In the genomic region with DNA sequence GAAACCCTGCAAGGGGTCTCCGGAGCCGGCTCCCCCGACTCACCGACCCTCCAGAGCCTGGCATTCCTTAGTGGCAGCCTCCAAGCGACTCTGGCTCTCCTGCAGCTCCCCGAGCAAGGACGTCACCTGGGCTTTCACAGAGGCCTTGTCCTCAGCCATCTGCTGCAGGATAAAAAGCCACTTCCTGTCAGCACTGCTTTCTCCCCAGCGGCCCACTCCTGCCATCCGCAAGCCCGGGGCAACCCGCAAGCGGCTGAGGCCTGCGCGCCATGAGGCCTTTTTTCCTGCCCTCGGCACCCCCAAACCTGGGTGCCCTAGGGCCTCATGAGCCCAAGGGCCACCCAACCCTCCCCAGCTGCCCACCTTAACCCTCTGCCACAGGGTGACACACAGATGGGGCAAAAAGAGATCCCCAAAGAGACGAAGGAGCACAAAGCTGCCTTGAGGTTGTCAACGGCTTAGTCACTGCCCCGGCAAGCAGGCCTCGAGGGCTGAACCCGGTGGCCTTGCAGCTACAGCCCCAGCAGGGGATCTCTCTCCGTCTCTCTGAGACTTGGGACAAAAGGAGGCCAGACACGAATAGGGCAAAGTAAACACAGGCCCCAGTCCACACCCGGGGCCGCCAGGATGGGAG, we compare ENCODE assay signal across 11 cellular contexts. TPM values are rescaled to one million over a fixed set of nuclear protein-coding genes. Genes with fewer than 3 reads are reported as not detected.
"Had no signal": no experiment of that assay in that cellular context is flagged by ENCODE, and none has a peak within 500 bp of the region (broad histone marks: within the 10 kb centered on the region; RNA-seq: fewer than 3 reads in every experiment).

No MANE protein-coding gene starts in this region.

RNA-seq across cellular contexts. Expression of gene CTAG2, which starts 7.5 kb away (rescaled TPM):
- total RNA-seq: activated CD4-positive, alpha-beta T cell treated with anti-CD3 and anti-CD28 coated beads, Interleukin-2, amount 10 ng/mL, durations not matched to agents 24 days and 14 days; activated T-helper 1 cell treated with anti-CD3 and anti-CD28 coated beads, Interleukin-12 subunit alpha, Interleukin-12 subunit beta, Interleukin-2, Interleukin-4 antibody, amounts not matched to agents 30 ng/mL and 10 ng/mL and 1 ng/mL, durations not matched to agents 14 hours and 24 hours and 36 hours; chondrocyte; Peyer's patch; Right ventricle myocardium superior; T-helper 1 cell treated with Interleukin-12 subunit alpha and Interleukin-12 subunit beta and Interleukin-4 antibody, amounts not matched to agents 30 ng/mL and 1 ng/mL, for 36 hours had no signal

RNA-seq across cellular contexts. Expression of gene CTAG1B, which starts 26.8 kb away (rescaled TPM):
- total RNA-seq: activated CD4-positive, alpha-beta T cell treated with anti-CD3 and anti-CD28 coated beads, Interleukin-2, amount 10 ng/mL, durations not matched to agents 24 days and 14 days; activated CD8-positive, alpha-beta memory T cell treated with anti-CD3 and anti-CD28 coated beads for 36 hours; activated T-helper 1 cell treated with anti-CD3 and anti-CD28 coated beads, Interleukin-12 subunit alpha, Interleukin-12 subunit beta, Interleukin-2, Interleukin-4 antibody, amounts not matched to agents 30 ng/mL and 10 ng/mL and 1 ng/mL, durations not matched to agents 14 hours and 24 hours and 36 hours; adrenal gland; chondrocyte; K562; Peyer's patch; Right ventricle myocardium superior; SJCRH30; T-helper 1 cell treated with Interleukin-12 subunit alpha and Interleukin-12 subunit beta and Interleukin-4 antibody, amounts not matched to agents 30 ng/mL and 1 ng/mL, for 36 hours had no signal
- polyA plus RNA-seq: K562, SK-N-SH had no signal
